Comparison of ENCODE assay signal across 1 cellular context in the genomic region with DNA sequence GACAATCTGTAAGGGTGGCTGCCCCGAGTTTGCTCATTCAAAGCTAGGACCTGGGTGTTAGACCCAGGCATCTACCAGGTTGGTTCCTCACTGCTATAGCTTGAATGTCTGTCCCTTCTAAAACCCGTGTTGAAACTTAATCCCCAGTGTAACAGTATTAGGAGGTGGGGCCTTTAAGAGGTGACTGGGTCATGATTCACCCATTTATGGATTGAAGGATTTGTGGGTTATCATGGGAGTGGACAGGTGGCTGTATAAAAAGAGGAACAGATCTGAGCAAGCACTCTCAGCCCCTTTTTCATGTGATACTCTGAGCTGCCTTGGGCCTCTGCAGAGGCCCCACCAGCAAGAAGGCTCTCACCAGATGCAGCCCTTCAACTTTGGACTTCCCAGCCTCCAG.
TF ChIP-seq lines count a peak whose summit lies in the region.

No MANE protein-coding gene starts in this region.

TF ChIP-seq in K562, 482 proteins besides CTCF, POLR2A, EP300 and RAD21:
- no peak for TF ChIP-seq BCOR (IDR thresholded peaks at IDR 0.05)
- TF ChIP-seq SPI1 (IDR thresholded peaks at IDR 0.05; ENCODE audit: borderline replicate concordance, low read depth, low read length): 0 out of 2 replicates have a peak, but pooled peaks have one; percentile 25
TF ChIP-seq in K562: peak in this region for 1.
